ENCODE assay signal across 21 cellular contexts in the genomic region with DNA sequence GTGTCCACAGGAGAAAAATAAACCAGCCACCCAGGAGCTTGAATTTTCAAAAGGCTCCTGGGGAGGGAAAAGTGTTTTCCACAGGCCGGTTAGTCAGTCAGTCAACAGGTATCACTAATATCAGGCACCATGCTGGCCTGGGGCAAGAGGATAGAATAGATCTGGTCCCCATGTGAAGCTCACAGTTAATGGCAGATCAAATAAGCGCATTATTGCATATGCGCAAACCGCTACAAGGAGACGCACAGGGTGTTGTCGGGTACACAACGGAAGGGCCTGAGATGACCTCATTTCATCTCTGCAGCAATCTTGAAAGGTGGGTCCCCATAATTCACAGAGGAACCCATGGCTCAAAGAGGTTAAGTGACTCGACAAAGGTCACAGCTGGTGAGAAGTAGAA.
"Had no signal": no experiment of that assay in that cellular context is flagged by ENCODE, and none has a peak within 500 bp of the region (broad histone marks: within the 10 kb centered on the region; RNA-seq: fewer than 3 reads in every experiment).

No MANE protein-coding gene starts in this region.

- H3K36me3 ChIP-seq: esophagus squamous epithelium, gastroesophageal sphincter, prostate gland, right lobe of liver, upper lobe of left lung, uterus had no signal

- H3K79me2 ChIP-seq: parathyroid adenoma had no signal

- DNase-seq: effector memory CD8-positive, alpha-beta T cell; esophagus squamous epithelium; foreskin fibroblast; glutamatergic neuron; left colon; left ventricle myocardium superior; mesenchymal stem cell; naive B cell; occipital lobe; retina; right lobe of liver; stimulated activated CD4-positive, alpha-beta T cell treated with anti-CD3 and anti-CD28 coated beads, Interleukin-4, amount 100 ng/mL, for 1 hour; stimulated activated CD8-positive, alpha-beta memory T cell treated with anti-CD3 and anti-CD28 coated beads, Interleukin-4, amount 100 ng/mL, for 48 hours; tibial artery; upper lobe of left lung; uterus had no signal

- H3K27me3 ChIP-seq: esophagus squamous epithelium, gastroesophageal sphincter, right lobe of liver, tibial artery, upper lobe of left lung, uterus had no signal

- H3K4me3 ChIP-seq: esophagus squamous epithelium, gastroesophageal sphincter, lung, prostate gland, right lobe of liver, tibial artery, upper lobe of left lung, uterus had no signal

- ATAC-seq: effector memory CD8-positive, alpha-beta T cell; gastroesophageal sphincter; left colon; left ventricle myocardium superior; right lobe of liver; stimulated activated effector memory CD8-positive, alpha-beta T cell treated with anti-CD3 and anti-CD28 coated beads, Interleukin-12 subunit alpha, Interleukin-12 subunit beta, amount 100 ng/mL, for 72 hours had no signal

- H3K9me3 ChIP-seq: esophagus squamous epithelium, gastroesophageal sphincter, prostate gland, right lobe of liver, tibial artery, upper lobe of left lung, uterus had no signal

- H3K9ac ChIP-seq: parathyroid adenoma had no signal

- H2AFZ ChIP-seq: parathyroid adenoma had no signal

- H3K27ac ChIP-seq: esophagus squamous epithelium, gastroesophageal sphincter, parathyroid adenoma, prostate gland, right lobe of liver, tibial artery, upper lobe of left lung, uterus had no signal

- H3K4me1 ChIP-seq: esophagus squamous epithelium, parathyroid adenoma, prostate gland, right lobe of liver, tibial artery, upper lobe of left lung, uterus had no signal
